8 cellular contexts compared by ENCODE assay signal in the genomic region with DNA sequence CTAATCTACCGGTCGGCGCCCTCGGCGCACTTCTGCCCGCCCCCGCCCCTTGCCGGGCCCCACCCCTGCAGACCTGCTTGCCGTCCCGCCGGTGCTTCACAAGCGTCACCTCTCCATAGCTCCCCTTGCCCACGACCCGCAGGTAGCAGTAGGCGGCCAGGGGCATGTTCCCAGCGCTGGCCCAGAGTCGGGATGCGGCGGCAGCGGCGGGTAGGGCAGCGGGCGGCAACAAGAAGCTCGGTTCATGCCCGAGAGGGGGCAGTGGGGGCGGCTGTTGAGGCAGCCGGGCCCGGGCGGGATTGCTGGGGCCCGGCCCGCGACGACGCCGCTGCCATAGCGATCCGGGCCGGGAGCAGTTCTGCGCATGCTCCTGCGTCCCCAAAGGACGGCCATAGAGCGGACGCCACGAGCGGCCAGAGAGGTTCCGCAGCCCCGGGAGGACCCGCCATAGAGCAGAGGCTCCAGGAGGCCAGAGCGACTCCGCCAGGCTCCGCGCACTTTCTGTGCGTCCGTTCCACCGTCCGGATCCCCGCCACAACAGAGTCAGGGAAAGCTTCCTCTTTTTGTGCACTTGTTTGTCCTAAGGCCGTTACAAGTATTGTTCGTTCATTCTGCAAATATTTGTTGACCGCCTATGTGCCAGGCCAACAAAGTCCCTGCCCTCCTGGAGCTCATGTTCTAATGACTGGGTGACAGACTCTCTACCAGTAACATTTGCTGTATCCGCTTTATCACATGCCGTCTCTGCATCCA. TPM values are rescaled to one million over a fixed set of nuclear protein-coding genes. Genes with fewer than 3 reads are reported as not detected.
DNase-seq lines count a peak whose midpoint lies in the region; TF ChIP-seq lines count a peak whose summit lies in the region.

A gene (minus strand): TSS at position 360 of the 753 bp plus-strand sequence. CDS start 194 bp downstream, at position 166.

- TF ChIP-seq POLR2A in NB4 (IDR thresholded peaks at IDR 0.05; ENCODE audit: extremely low read depth, insufficient read length) = peak; percentile 79

- H3K36me3 Mint-ChIP-seq in HFFc6 (ENCODE audit: low read depth) = no peaks in the 10 kb centered on the region
- peaks cover 4% of the 10 kb centered on the region for H3K36me3 Mint-ChIP-seq in activated naive CD4-positive, alpha-beta T cell treated with anti-CD3 and anti-CD28 coated beads for 36 hours (ENCODE audit: low read depth)

- DNase-seq in GM06990 (ENCODE audit: extremely low read depth, insufficient read length) (peak; percentile 93), HFFc6 (peak; percentile 85), NB4 (ENCODE audit: low read depth) (peak; percentile 96), SK-N-DZ (ENCODE audit: low spot score) (peak; percentile 88), germinal center (ENCODE audit: low spot score) (peak; percentile 89), non-pigmented ciliary epithelial cell (ENCODE audit: low read depth) (peak; percentile 47), substantia nigra (lab: John Stamatoyannopoulos, UW) (peak; percentile 52 to 94 (median 87))
- DNase-seq in activated naive CD4-positive, alpha-beta T cell treated with anti-CD3 and anti-CD28 coated beads for 36 hours = peak; percentile 91

- H3K4me1 Mint-ChIP-seq in HFFc6 (ENCODE audit: low read depth) = peaks cover 22% of the 10 kb centered on the region
- peaks cover 20% of the 10 kb centered on the region for H3K4me1 Mint-ChIP-seq in activated naive CD4-positive, alpha-beta T cell treated with anti-CD3 and anti-CD28 coated beads for 36 hours (ENCODE audit: low read depth)

- H3K36me3 ChIP-seq in GM06990 (ENCODE audit: control insufficient read depth, insufficient read depth, low read length) = no peaks in the 10 kb centered on the region; the same call in 1 of the 2 replicates

- intact Hi-C loops in activated naive CD4-positive, alpha-beta T cell treated with anti-CD3 and anti-CD28 coated beads for 36 hours (cut with micrococcal nuclease) = loop anchor here (1.0 to 5.0 kb wide), 7 partner anchors 64 to 487 kb away; a partner anchor contains a TSS

- CTCF ChIA-PET in activated naive CD4-positive, alpha-beta T cell treated with anti-CD3 and anti-CD28 coated beads for 36 hours (lab: Charles Lee) = interaction anchor here (0.7 kb wide), 1 partner anchor 352 kb away, joined by 3 read pairs; no protein-coding TSS in a partner anchor

- peak within 1 kb of the TSS; percentile 87 for H3K4me3 ChIP-seq in GM06990 (replicated peaks; ENCODE audit: low read depth, low read length)
- peak within 1 kb of the TSS; percentile 95 for H3K4me3 ChIP-seq in NB4 (ENCODE audit: low read depth, low read length)

- no peaks in the 10 kb centered on the region for H3K9me3 Mint-ChIP-seq in HFFc6
- no peaks in the 10 kb centered on the region for H3K9me3 Mint-ChIP-seq in activated naive CD4-positive, alpha-beta T cell treated with anti-CD3 and anti-CD28 coated beads for 36 hours

- H3K27ac Mint-ChIP-seq in HFFc6 = peak within 1 kb of the TSS; percentile 92
- H3K27ac Mint-ChIP-seq in activated naive CD4-positive, alpha-beta T cell treated with anti-CD3 and anti-CD28 coated beads for 36 hours = peak within 1 kb of the TSS; percentile 93

- H3K27ac ChIP-seq in substantia nigra (ENCODE audit: low read depth, low read length, poor library complexity, severe bottlenecking) = peak within 1 kb of the TSS; percentile 78

- no peaks in the 10 kb centered on the region for H3K27me3 ChIP-seq in GM06990 (replicated peaks; ENCODE audit: control insufficient read depth, insufficient read depth, low read length)

- TF ChIP-seq CTCF in GM06990 (IDR thresholded peaks at IDR 0.05; ENCODE audit: insufficient read depth, low read length, poor library complexity, severe bottlenecking) = no peak
- peak; percentile 39; the same call in 1 of the 2 replicates for TF ChIP-seq CTCF in HFFc6 (IDR thresholded peaks at IDR 0.05)
- TF ChIP-seq CTCF in NB4 (IDR thresholded peaks at IDR 0.05; ENCODE audit: low read depth, low read length) = no peak

- peak within 1 kb of the TSS; percentile 95 for H3K4me3 Mint-ChIP-seq in HFFc6
- H3K4me3 Mint-ChIP-seq in activated naive CD4-positive, alpha-beta T cell treated with anti-CD3 and anti-CD28 coated beads for 36 hours = peak within 1 kb of the TSS; percentile 96

- peaks cover 3% of the 10 kb centered on the region for H3K27me3 Mint-ChIP-seq in HFFc6 (ENCODE audit: insufficient read depth)
- H3K27me3 Mint-ChIP-seq in activated naive CD4-positive, alpha-beta T cell treated with anti-CD3 and anti-CD28 coated beads for 36 hours (ENCODE audit: low read depth) = no peaks in the 10 kb centered on the region

RNA-seq across cellular contexts. Expression of the gene that starts here (rescaled TPM):
- total RNA-seq in HFFc6 (2021; fragmentation: NEBNext Ultra II Directional; extraction: Animal tissue kit (Norgen Biotek cat#: 25700)) = 10 to 100 TPM; 19.9 to 25.0 (median 21.7) TPM
- polyA plus RNA-seq in SK-N-DZ (2014; cell fraction: cytosol; rRNA removed) = 13.9 and 17.3 TPM in 2 replicates
- 10.0 and 20.0 TPM in 2 replicates for polyA plus RNA-seq in SK-N-DZ (2014; cell fraction: nucleus; rRNA removed)
- total RNA-seq in activated naive CD4-positive, alpha-beta T cell treated with anti-CD3 and anti-CD28 coated beads for 36 hours = 10 to 100 TPM; 12.8 to 15.3 TPM

Comparison
In these comparisons a context has a peak if more than half of its experiments do, and no peak if none do; other contexts are left out.
1. Peak in every context shown above with its lines: DNase-seq, H3K4me3 ChIP-seq and H3K27ac ChIP-seq.